ENCODE assay signal across 1 cellular context in genomic region chr4:48033825-48034413, GRCh38.
TF ChIP-seq lines count a peak whose summit lies in the region.

No MANE protein-coding gene starts in this region.

TF ChIP-seq in GM12878, 131 proteins besides CTCF, POLR2A, EP300 and RAD21:
- TF ChIP-seq ATF3 (IDR thresholded peaks at IDR 0.05; ENCODE audit: borderline replicate concordance, extremely low read depth, low read depth, low read length) (no peak), IKZF2 (IDR thresholded peaks at IDR 0.05) (0 out of 4 replicates have a peak, but pooled peaks have one; percentile 30 to 33), ATF7 (IDR thresholded peaks at IDR 0.05; ENCODE audit: low read depth) (peak; percentile 32; the same call in 1 of the 2 replicates), PBX3 (IDR thresholded peaks at IDR 0.05; ENCODE audit: insufficient replicate concordance, low read depth, low read length) (peak; percentile 82), FOXK2 (IDR thresholded peaks at IDR 0.05) (no peak), SP1 (IDR thresholded peaks at IDR 0.05; ENCODE audit: low read depth, low read length) (no peak), RUNX3 (IDR thresholded peaks at IDR 0.05; ENCODE audit: low read length) (peak; percentile 67), PAX8 (IDR thresholded peaks at IDR 0.05) (no peak), KLF5 (IDR thresholded peaks at IDR 0.05; ENCODE audit: partially characterized antibody) (no peak), PKNOX1 (IDR thresholded peaks at IDR 0.05) (peak; percentile 81), ZNF622 (IDR thresholded peaks at IDR 0.05) (no peak), CREM (IDR thresholded peaks at IDR 0.05; ENCODE audit: low read depth) (no peak), TCF3 (IDR thresholded peaks at IDR 0.05; ENCODE audit: borderline replicate concordance, insufficient read depth, low read depth, low read length) (no peak), EED (IDR thresholded peaks at IDR 0.05; ENCODE audit: low read depth) (0 out of 2 replicates have a peak, but pooled peaks have one; percentile 21), TCF12 (IDR thresholded peaks at IDR 0.05; ENCODE audit: low read depth, low read length) (no peak), IRF5 (IDR thresholded peaks at IDR 0.05; ENCODE audit: borderline replicate concordance) (no peak), RELB (IDR thresholded peaks at IDR 0.05; ENCODE audit: low read depth) (peak; percentile 72), CBX5 (IDR thresholded peaks at IDR 0.05; ENCODE audit: low read depth) (peak; percentile 59; the same call in 1 of the 2 replicates), BCL11A (IDR thresholded peaks at IDR 0.05; ENCODE audit: low read depth, low read length) (peak; percentile 72), SMC3 (IDR thresholded peaks at IDR 0.05; ENCODE audit: borderline replicate concordance, low read length) (peak; percentile 55; the same call in 1 of the 2 replicates), RELA (IDR thresholded peaks at IDR 0.05; ENCODE audit: borderline replicate concordance, partially characterized antibody) (peak; percentile 88), MTA2 (IDR thresholded peaks at IDR 0.05; ENCODE audit: low read depth) (peak; percentile 78), ZNF687 (IDR thresholded peaks at IDR 0.05) (no peak), IKZF1 (conservative IDR thresholded peaks at IDR 0.05) (peak; percentile 45; the same call in 1 of the 2 replicates), SUZ12 (IDR thresholded peaks at IDR 0.05; ENCODE audit: unreplicated experiment) (no peak), BRCA1 (IDR thresholded peaks at IDR 0.05; ENCODE audit: low read depth, low read length) (no peak), NR2C1 (IDR thresholded peaks at IDR 0.05) (no peak), ZBTB4 (CRISPR knock-in tag; IDR thresholded peaks at IDR 0.05) (no peak), MTA3 (IDR thresholded peaks at IDR 0.05; ENCODE audit: borderline replicate concordance, low read length) (no peak), MEF2A (IDR thresholded peaks at IDR 0.05; ENCODE audit: insufficient read depth, low read depth, low read length) (no peak), PML (IDR thresholded peaks at IDR 0.05; ENCODE audit: low read length) (no peak), POLR2AphosphoS2 (IDR thresholded peaks at IDR 0.05; ENCODE audit: low read depth, low read length) (no peak)
